1 cellular context compared by ENCODE assay signal in the genomic region with DNA sequence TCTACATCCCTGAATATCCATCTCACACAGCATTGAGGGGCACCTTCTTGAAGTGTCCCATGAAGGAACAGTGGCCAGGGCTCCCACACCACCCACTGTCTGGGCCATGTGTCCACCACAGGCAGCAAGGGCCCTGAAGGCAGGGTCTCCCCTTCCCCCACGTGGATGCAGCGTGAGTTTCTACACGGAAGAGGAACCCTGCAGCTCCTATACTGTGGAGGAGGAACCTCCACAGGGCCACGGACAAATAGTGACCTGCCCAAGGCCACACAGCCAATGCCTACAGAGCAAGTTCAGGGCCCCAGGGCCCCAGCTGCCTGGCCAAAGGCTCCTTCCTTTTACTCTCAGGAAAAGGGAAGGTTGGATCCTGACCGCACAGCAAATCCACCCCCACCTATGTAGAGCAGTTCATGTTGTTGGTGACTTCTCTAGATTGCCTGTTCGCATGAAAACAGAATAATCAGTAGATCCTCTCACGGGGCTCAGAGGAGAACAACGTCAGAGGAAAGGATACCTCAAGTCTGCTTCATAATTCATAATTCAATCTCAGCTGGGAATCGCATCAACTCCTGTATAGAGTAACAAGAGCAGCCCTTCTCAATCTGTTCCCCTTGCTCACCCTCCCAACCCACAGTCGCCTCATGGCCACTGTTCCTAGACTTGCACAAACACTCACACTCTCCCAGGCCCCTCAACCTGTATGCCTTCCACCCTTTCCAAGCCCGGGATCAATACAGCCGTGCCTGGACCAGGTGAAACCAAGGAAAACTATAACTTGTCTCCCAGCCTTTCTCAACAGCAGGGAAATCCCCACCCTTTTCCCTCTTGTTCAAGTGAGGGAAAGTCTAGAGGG.
TF ChIP-seq lines count a peak whose summit lies in the region.

No MANE protein-coding gene starts in this region.

TF ChIP-seq in GM12891, 5 proteins besides CTCF, POLR2A, EP300 and RAD21:
- TF ChIP-seq TAF1 (IDR thresholded peaks at IDR 0.05; ENCODE audit: low read depth, low read length) (no peak), SPI1 (IDR thresholded peaks at IDR 0.05; ENCODE audit: low read depth, low read length) (no peak), POLR2AphosphoS5 (IDR thresholded peaks at IDR 0.05; ENCODE audit: low read depth, low read length) (no peak), PAX5 (IDR thresholded peaks at IDR 0.05; ENCODE audit: insufficient read depth, low read length, severe bottlenecking) (no peak), POU2F2 (IDR thresholded peaks at IDR 0.05; ENCODE audit: low read depth, low read length) (no peak)
